In genomic region chr21:41715649-41716321, GRCh38 we compare ENCODE assay signal across 16 cellular contexts. TPM values are rescaled to one million over a fixed set of nuclear protein-coding genes. Genes with fewer than 3 reads are reported as not detected.
DNase-seq lines count a peak whose midpoint lies in the region; ATAC-seq and TF ChIP-seq lines count a peak whose summit lies in the region.
"Had no signal": no experiment of that assay in that cellular context is flagged by ENCODE, and none has a peak within 500 bp of the region (broad histone marks: within the 10 kb centered on the region; RNA-seq: fewer than 3 reads in every experiment).

No MANE protein-coding gene starts in this region.

- peak overlapping the region; percentile 82 for H3K27ac Mint-ChIP-seq in Calu3 (ENCODE audit: unreplicated experiment)
- H3K27ac Mint-ChIP-seq in neural progenitor cell: peak overlapping the region; percentile 46
- H3K27ac Mint-ChIP-seq: activated CD8-positive, alpha-beta T cell treated with anti-CD3 and anti-CD28 coated beads for 36 hours; stimulated activated naive B cell treated with anti-CD40 and anti-IgM and Interleukin-4, amounts not matched to agents 10 μg/mL and 1 μg/mL and 100 μg/mL, for 72 hours had no signal

- no peak overlapping the region for H2AFZ ChIP-seq in neural progenitor cell (replicated peaks)

- H4K20me1 ChIP-seq in neural progenitor cell (ENCODE audit: low read depth): no peaks in the 10 kb centered on the region

- H3K9me3 Mint-ChIP-seq in Calu3 (ENCODE audit: low read depth, unreplicated experiment): no peaks in the 10 kb centered on the region
- H3K9me3 Mint-ChIP-seq in neural progenitor cell: no peaks in the 10 kb centered on the region
- H3K9me3 Mint-ChIP-seq: activated CD8-positive, alpha-beta T cell treated with anti-CD3 and anti-CD28 coated beads for 36 hours had no signal

- TF ChIP-seq CTCF in Calu3 (IDR thresholded peaks at IDR 0.05; ENCODE audit: unreplicated experiment) (no peak), epithelial cell of esophagus (IDR thresholded peaks at IDR 0.05; ENCODE audit: insufficient read depth, low read depth, low read length, missing control alignments) (no peak), neural progenitor cell (IDR thresholded peaks at IDR 0.05) (no peak)

- CTCF ChIA-PET in Calu3 (lab: Charles Lee): interaction anchor here (0.5 to 1.4 kb wide), 8 partner anchors 11 to 219 kb away, joined by 3 to 8 read pairs (median 4); no protein-coding TSS in a partner anchor

- H3K36me3 ChIP-seq in neural progenitor cell: no peaks in the 10 kb centered on the region

- no peak for ATAC-seq in HG03457 (IDR thresholded peaks at IDR 0.05; ENCODE audit: unreplicated experiment)
- ATAC-seq in HG03460 (IDR thresholded peaks at IDR 0.05; ENCODE audit: unreplicated experiment): no peak
- ATAC-seq: activated CD8-positive, alpha-beta T cell treated with anti-CD3 and anti-CD28 coated beads for 36 hours; stimulated activated naive B cell treated with anti-CD40 and anti-IgM and Interleukin-4, amounts not matched to agents 10 μg/mL and 1 μg/mL and 100 μg/mL, for 72 hours had no signal

- no peak overlapping the region for H3K27ac ChIP-seq in neural progenitor cell
- H3K27ac ChIP-seq: KMS-11 had no signal

- BruUV-seq in Calu3 (replicated peaks; lab: Mats Ljungman, UMichigan): no TSS peak

- no peak overlapping the region for H3K4me3 ChIP-seq in epithelial cell of esophagus (ENCODE audit: low read length)
- H3K4me3 ChIP-seq in neural progenitor cell: no peak overlapping the region

- H3K4me1 Mint-ChIP-seq in Calu3 (ENCODE audit: low read depth, unreplicated experiment) (peaks cover 48% of the 10 kb centered on the region), neural progenitor cell (peaks cover 24% of the 10 kb centered on the region)

- peaks cover 11% of the 10 kb centered on the region for H3K27me3 ChIP-seq in neural progenitor cell

- peaks cover 12% of the 10 kb centered on the region for H3K36me3 Mint-ChIP-seq in Calu3 (ENCODE audit: insufficient read depth, unreplicated experiment)
- H3K36me3 Mint-ChIP-seq in neural progenitor cell: peaks cover 3% of the 10 kb centered on the region
- H3K36me3 Mint-ChIP-seq: stimulated activated naive B cell treated with anti-CD40 and anti-IgM and Interleukin-4, amounts not matched to agents 10 μg/mL and 1 μg/mL and 100 μg/mL, for 72 hours had no signal

- DNase-seq in Calu3 (peak; percentile 84), NCI-H526 treated with DMSO at 0.1 percent for 48 hours (lab: John Stamatoyannopoulos, UW) (peak; percentile 40), epithelial cell of esophagus (ENCODE audit: low read depth) (peak; percentile 84), neural progenitor cell (ENCODE audit: low spot score) (no peak), SK-N-DZ (ENCODE audit: low spot score) (no peak), NK-92 (lab: John Stamatoyannopoulos, UW; ENCODE audit: unreplicated experiment) (no peak)
- DNase-seq: activated CD8-positive, alpha-beta T cell treated with anti-CD3 and anti-CD28 coated beads for 36 hours; AML-193; hypothalamus; NCI-H2107; stimulated activated CD4-positive, alpha-beta T cell treated with anti-CD3 and anti-CD28 coated beads, Interleukin-4, amount 100 ng/mL, for 1 hour; stimulated activated naive B cell treated with anti-CD40 and anti-IgM and Interleukin-4, amounts not matched to agents 10 μg/mL and 1 μg/mL and 100 μg/mL, for 72 hours had no signal

- intact Hi-C loops in Calu3 (cut with micrococcal nuclease; ENCODE audit: unreplicated experiment): loop anchor here (5.0 kb wide), 1 partner anchor 38 kb away; no protein-coding TSS in a partner anchor

- H3K79me2 ChIP-seq in neural progenitor cell (ENCODE audit: low read depth): no peaks in the 10 kb centered on the region

- peaks cover 12% of the 10 kb centered on the region for H3K4me1 ChIP-seq in neural progenitor cell

- peak overlapping the region; percentile 21 for H3K4me3 Mint-ChIP-seq in Calu3 (ENCODE audit: low read depth, unreplicated experiment)
- peak overlapping the region; percentile 36 for H3K4me3 Mint-ChIP-seq in neural progenitor cell
- H3K4me3 Mint-ChIP-seq: activated CD8-positive, alpha-beta T cell treated with anti-CD3 and anti-CD28 coated beads for 36 hours; stimulated activated naive B cell treated with anti-CD40 and anti-IgM and Interleukin-4, amounts not matched to agents 10 μg/mL and 1 μg/mL and 100 μg/mL, for 72 hours had no signal

- H3K4me2 ChIP-seq in neural progenitor cell: no peak overlapping the region
- H3K4me2 ChIP-seq: KMS-11 had no signal

- no peak overlapping the region for H3K9ac ChIP-seq in neural progenitor cell
- H3K9ac ChIP-seq: KMS-11 had no signal

- no peaks in the 10 kb centered on the region for H3K27me3 Mint-ChIP-seq in Calu3 (ENCODE audit: unreplicated experiment)
- H3K27me3 Mint-ChIP-seq in neural progenitor cell (ENCODE audit: insufficient read depth, low read depth): peaks cover 13% of the 10 kb centered on the region

- no peaks in the 10 kb centered on the region for H3K9me3 ChIP-seq in neural progenitor cell (ENCODE audit: low read depth)

- H3F3A ChIP-seq in neural progenitor cell (ENCODE audit: low read depth): no peaks in the 10 kb centered on the region

RNA-seq across cellular contexts. Expression of gene RIPK4, which starts 51.1 kb away (rescaled TPM):
- 30.0 and 30.3 TPM in 2 replicates for total RNA-seq in Calu3 (2022)
- total RNA-seq in neural progenitor cell (ENCODE audit: low replicate concordance): 1.3 and 2.3 TPM in 2 replicates
- polyA plus RNA-seq in SK-N-DZ (2014; cell fraction: cytosol; rRNA removed): not detected in 2 replicates
- polyA plus RNA-seq in SK-N-DZ (2014; cell fraction: nucleus; rRNA removed): not detected in 2 replicates
- total RNA-seq: pulmonary artery endothelial cell had no signal

Comparison
In these comparisons a context has a peak if more than half of its experiments do, and no peak if none do; other contexts are left out.
1. DNase-seq: peak in Calu3 (single experiment), NCI-H526 treated with DMSO at 0.1 percent for 48 hours (single experiment) and epithelial cell of esophagus (single experiment); none in neural progenitor cell (single experiment), SK-N-DZ (single experiment) and NK-92 (single experiment).